Comparison of ENCODE assay signal across 8 cellular contexts in the genomic region with DNA sequence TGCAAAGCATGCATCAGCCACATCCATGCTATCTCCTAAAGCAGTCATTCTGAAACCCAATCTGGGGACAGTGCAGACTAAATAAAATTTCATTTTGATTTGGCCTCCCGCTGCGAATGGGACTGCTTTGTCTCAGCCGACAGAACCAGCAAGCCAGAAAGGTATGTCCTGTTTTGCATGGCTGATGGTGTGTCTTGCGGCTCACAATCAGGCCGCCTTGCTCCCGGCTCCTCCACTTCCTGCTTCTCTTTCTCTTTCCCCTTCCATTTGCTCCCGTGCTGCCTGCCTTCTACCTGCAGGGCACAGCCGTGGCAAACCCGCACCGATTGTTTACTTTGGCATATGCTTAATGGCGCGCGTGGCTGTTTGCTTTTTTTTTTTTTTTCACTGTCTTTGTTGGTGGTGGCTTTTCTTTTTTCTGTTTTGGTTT.
DNase-seq lines count a peak whose midpoint lies in the region; ATAC-seq and TF ChIP-seq lines count a peak whose summit lies in the region.

No MANE protein-coding gene starts in this region.

- peaks cover 20% of the 10 kb centered on the region for H3K27me3 Mint-ChIP-seq in CD8-positive, alpha-beta T cell (ENCODE audit: low read depth)

- peak overlapping the region; percentile 77 for H3K9ac ChIP-seq in SU-DHL-6 (ENCODE audit: low read length)

- H3K9me3 ChIP-seq in CD8-positive, alpha-beta T cell (ENCODE audit: low read length), result no peaks in the 10 kb centered on the region
- H3K9me3 ChIP-seq in SU-DHL-6 (ENCODE audit: insufficient read depth, low read length) (no peaks in the 10 kb centered on the region), upper lobe of right lung (no peaks in the 10 kb centered on the region)

- no peaks in the 10 kb centered on the region for H3K9me2 ChIP-seq in SU-DHL-6 (replicated peaks; ENCODE audit: insufficient read depth, low read length)

- no peak overlapping the region for H3K4me3 ChIP-seq in CD8-positive, alpha-beta T cell (ENCODE audit: low read depth, low read length)
- H3K4me3 ChIP-seq in SU-DHL-6 (ENCODE audit: insufficient read depth, low read length, poor library complexity, severe bottlenecking) (peak overlapping the region; percentile 63), kidney epithelial cell (ENCODE audit: low read depth, low read length) (no peak overlapping the region), upper lobe of right lung (peak overlapping the region; percentile 28)

- H3K9me3 Mint-ChIP-seq in CD8-positive, alpha-beta T cell, result no peaks in the 10 kb centered on the region

- no peaks in the 10 kb centered on the region for H4K20me1 ChIP-seq in SU-DHL-6 (ENCODE audit: low read depth, low read length)

- H3K27ac ChIP-seq in CD8-positive, alpha-beta T cell (ENCODE audit: low read depth, low read length), result no peak overlapping the region
- peak overlapping the region; percentile 91 for H3K27ac ChIP-seq in SU-DHL-6 (ENCODE audit: low read depth, low read length)
- H3K27ac ChIP-seq in upper lobe of right lung, result no peak overlapping the region

- intact Hi-C loops in CD8-positive, alpha-beta T cell (cut with DNase I, micrococcal nuclease), result no loop called here
- intact Hi-C loops in upper lobe of right lung (cut with DNase I), result no loop called here

- no peaks in the 10 kb centered on the region for H3K27me3 ChIP-seq in CD8-positive, alpha-beta T cell (ENCODE audit: insufficient read depth, low read length)
- no peaks in the 10 kb centered on the region for H3K27me3 ChIP-seq in SU-DHL-6 (ENCODE audit: low read length)
- H3K27me3 ChIP-seq in kidney epithelial cell (ENCODE audit: control insufficient read depth, insufficient read depth, low read length), result no peaks in the 10 kb centered on the region
- no peaks in the 10 kb centered on the region for H3K27me3 ChIP-seq in upper lobe of right lung

- ATAC-seq in CD8-positive, alpha-beta T cell, result no peak
- peak; percentile 87 for ATAC-seq in GM19035 (IDR thresholded peaks at IDR 0.05; ENCODE audit: unreplicated experiment)
- peak; percentile 66 for ATAC-seq in HG03280 (IDR thresholded peaks at IDR 0.05; ENCODE audit: unreplicated experiment)
- ATAC-seq in upper lobe of right lung, result peak; percentile 65

- no peak for DNase-seq in CD8-positive, alpha-beta T cell
- DNase-seq in kidney epithelial cell (ENCODE audit: low read depth) (peak; percentile 53), upper lobe of right lung (peak; percentile 59), A172 (ENCODE audit: low spot score) (no peak)
- no peak for DNase-seq in activated CD4-positive, CD25-positive, alpha-beta regulatory T cell (lab: John Stamatoyannopoulos, UW)

- POLR2A ChIA-PET in CD8-positive, alpha-beta T cell (lab: Charles Lee), result no interaction called here

- peak overlapping the region; percentile 44 for H3K4me3 Mint-ChIP-seq in CD8-positive, alpha-beta T cell

- peaks cover 30% of the 10 kb centered on the region for H3K79me2 ChIP-seq in SU-DHL-6 (ENCODE audit: insufficient read depth, low read length)

- no peaks in the 10 kb centered on the region for H3K36me3 Mint-ChIP-seq in CD8-positive, alpha-beta T cell

- peak overlapping the region; percentile 81 for H2AFZ ChIP-seq in SU-DHL-6 (ENCODE audit: low read depth, low read length, severe bottlenecking)

- H3K4me2 ChIP-seq in SU-DHL-6 (ENCODE audit: low read depth, low read length, poor library complexity, severe bottlenecking), result peak overlapping the region; percentile 100

- H3K4me1 Mint-ChIP-seq in CD8-positive, alpha-beta T cell (ENCODE audit: low read depth), result peaks cover 4% of the 10 kb centered on the region

- no peak for TF ChIP-seq CTCF in CD8-positive, alpha-beta T cell (IDR thresholded peaks at IDR 0.05)
- TF ChIP-seq CTCF in SU-DHL-6 (IDR thresholded peaks at IDR 0.05; ENCODE audit: insufficient read depth, low read length, poor library complexity, severe bottlenecking), result no peak
- no peak for TF ChIP-seq CTCF in kidney epithelial cell (IDR thresholded peaks at IDR 0.05; ENCODE audit: insufficient read depth, low read length, poor library complexity, severe bottlenecking)
- no peak for TF ChIP-seq CTCF in upper lobe of right lung (IDR thresholded peaks at IDR 0.05)

- H3F3A ChIP-seq in SU-DHL-6 (ENCODE audit: insufficient read depth), result peaks cover 9% of the 10 kb centered on the region

- H3K36me3 ChIP-seq in CD8-positive, alpha-beta T cell (ENCODE audit: insufficient read depth, low read length), result no peaks in the 10 kb centered on the region
- H3K36me3 ChIP-seq in SU-DHL-6 (ENCODE audit: low read length) (peaks cover 8% of the 10 kb centered on the region), kidney epithelial cell (ENCODE audit: control insufficient read depth, insufficient read depth, low read length) (no peaks in the 10 kb centered on the region), upper lobe of right lung (no peaks in the 10 kb centered on the region)

- H3K27ac Mint-ChIP-seq in CD8-positive, alpha-beta T cell, result no peak overlapping the region

- no peaks in the 10 kb centered on the region for H3K4me1 ChIP-seq in CD8-positive, alpha-beta T cell (ENCODE audit: insufficient read depth, low read length)
- H3K4me1 ChIP-seq in upper lobe of right lung, result no peaks in the 10 kb centered on the region

- CTCF ChIA-PET in CD8-positive, alpha-beta T cell (lab: Charles Lee), result no interaction called here

Comparison
In these comparisons a context has a peak if more than half of its experiments do, and no peak if none do; other contexts are left out.
1. DNase-seq: peak in kidney epithelial cell (single experiment) and upper lobe of right lung (single experiment); none in CD8-positive, alpha-beta T cell (0 of 7), A172 (single experiment) and activated CD4-positive, CD25-positive, alpha-beta regulatory T cell (0 of 4).
2. H3K4me3 ChIP-seq: peak in SU-DHL-6 (single experiment) and upper lobe of right lung (single experiment); none in CD8-positive, alpha-beta T cell (single experiment) and kidney epithelial cell (single experiment).